1 cellular context compared by ENCODE assay signal in genomic region chr1:13892141-13892670, GRCh38.
TF ChIP-seq lines count a peak whose summit lies in the region.

No MANE protein-coding gene starts in this region.

TF ChIP-seq in GM23338, 12 proteins besides CTCF, POLR2A, EP300 and RAD21 (continued from another document):
- no peak for TF ChIP-seq REST (IDR thresholded peaks at IDR 0.05; ENCODE audit: unreplicated experiment)
- TF ChIP-seq ZNF462 (CRISPR knock-in tag; IDR thresholded peaks at IDR 0.05), result no peak
